ENCODE assay signal across 14 cellular contexts in the genomic region with DNA sequence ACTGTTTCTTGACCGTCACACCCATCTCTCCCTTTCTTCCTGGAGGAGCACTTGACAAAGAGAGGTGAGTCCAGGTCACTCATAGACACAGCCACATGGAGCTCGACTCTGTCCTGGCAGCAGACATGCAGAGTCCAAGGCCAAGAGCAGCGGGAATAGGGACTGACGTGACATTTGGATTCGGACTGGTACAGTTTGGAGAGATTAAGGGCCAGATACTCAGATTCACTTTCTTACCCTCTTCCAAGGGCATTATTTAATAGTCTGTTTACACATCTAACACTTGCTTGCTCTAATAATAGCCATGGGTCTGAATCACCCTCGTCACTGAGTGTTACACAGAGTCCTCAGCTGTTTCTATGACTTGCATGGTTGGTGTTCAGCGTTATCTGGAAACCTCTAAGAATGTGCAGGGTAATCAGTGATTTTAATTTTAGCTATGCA. TPM values are rescaled to one million over a fixed set of nuclear protein-coding genes. Genes with fewer than 3 reads are reported as not detected.
DNase-seq lines count a peak whose midpoint lies in the region; ATAC-seq, FAIRE-seq and TF ChIP-seq lines count a peak whose summit lies in the region.
"Had no signal": no experiment of that assay in that cellular context is flagged by ENCODE, and none has a peak within 500 bp of the region (broad histone marks: within the 10 kb centered on the region; RNA-seq: fewer than 3 reads in every experiment).

No MANE protein-coding gene starts in this region.

- no peaks in the 10 kb centered on the region for H4K20me1 ChIP-seq in HCT116 (ENCODE audit: insufficient read depth)

- H3K4me1 ChIP-seq in HCT116 (ENCODE audit: control insufficient read depth in 1 of 2, insufficient read depth in 2 of 2, low read length in 2 of 2) = no peaks in the 10 kb centered on the region
- H3K4me1 ChIP-seq in small intestine (ENCODE audit: control insufficient read depth in 2 of 2, insufficient read depth in 1 of 2, low read depth in 1 of 2, low read length in 1 of 2) = peaks cover 0 to 2% of the 10 kb centered on the region in 2 donors
- H3K4me1 ChIP-seq: prostate gland had no signal

- CTCF ChIA-PET in HCT116 (lab: Charles Lee) = no interaction called here

- H3K36me3 ChIP-seq in HCT116 (ENCODE audit: control insufficient read depth in 1 of 2, insufficient read depth in 2 of 2, low read length in 2 of 2) (no peaks in the 10 kb centered on the region), brain microvascular endothelial cell (replicated peaks) (no peaks in the 10 kb centered on the region), small intestine (ENCODE audit: control insufficient read depth in 2 of 2, insufficient read depth in 2 of 2, low read length in 2 of 2) (no peaks in the 10 kb centered on the region)
- H3K36me3 ChIP-seq: prostate gland had no signal

- in situ Hi-C loops in brain microvascular endothelial cell (cut with HindIII; ENCODE audit: low pct_ligation_motif_present, low sequenced_read_pairs) (no loop called here), G401 (cut with HindIII; ENCODE audit: low sequenced_read_pairs) (no loop called here)

- no peak overlapping the region for H3K9ac ChIP-seq in HCT116 (ENCODE audit: low read length)

- RAD21 ChIA-PET in HCT116 (lab: Charles Lee; ENCODE audit: low non-redundant PET in 1 of 2, low total read pairs in 2 of 2, uncharacterized antibody in 2 of 2, unreplicated experiment in 2 of 2) = no interaction called here

- no peaks in the 10 kb centered on the region for H3K9me2 ChIP-seq in HCT116 (ENCODE audit: insufficient read depth)

- H3K9me3 ChIP-seq in HCT116 (ENCODE audit: control insufficient read depth in 1 of 2, insufficient read depth in 1 of 2, low read depth in 1 of 2, low read length in 2 of 2) (no peaks in the 10 kb centered on the region), small intestine (ENCODE audit: control insufficient read depth, low read depth) (no peaks in the 10 kb centered on the region)
- H3K9me3 ChIP-seq: prostate gland had no signal

- no TSS peak for BruUV-seq in HCT116 (replicated peaks; lab: Mats Ljungman, UMichigan)

- H3K27me3 ChIP-seq in HCT116 (ENCODE audit: insufficient read depth, low read length) = no peaks in the 10 kb centered on the region
- H3K27me3 ChIP-seq in brain microvascular endothelial cell (replicated peaks) = no peaks in the 10 kb centered on the region
- H3K27me3 ChIP-seq in small intestine (ENCODE audit: control insufficient read depth in 2 of 2, insufficient read depth in 2 of 2, low read length in 2 of 2) = no peaks in the 10 kb centered on the region

- WGBS in small intestine, 3 donors = 58 to 76% (median 67%) methylated on average over 7 of the region's 7 CpGs

- H3K79me2 ChIP-seq in HCT116 (ENCODE audit: insufficient read depth, low read length) = no peaks in the 10 kb centered on the region

- H3K4me2 ChIP-seq in HCT116 (ENCODE audit: low read length) = no peak overlapping the region

- TF ChIP-seq POLR2A in HCT116 (IDR thresholded peaks at IDR 0.05; ENCODE audit: borderline replicate concordance, extremely low read depth, insufficient read depth, insufficient read length) = no peak

- H3K4me3 ChIP-seq in HCT116 (replicated peaks in 1 of 2; ENCODE audit: low read depth in 1 of 2, low read length in 2 of 2) (no peak overlapping the region), brain microvascular endothelial cell (ENCODE audit: low read depth, low read length) (no peak overlapping the region), small intestine (ENCODE audit: low read depth in 1 of 2, low read length in 2 of 2) (no peak overlapping the region)
- H3K4me3 ChIP-seq: prostate gland had no signal

- no peak for TF ChIP-seq RAD21 in HCT116 (IDR thresholded peaks at IDR 0.05; ENCODE audit: low read depth)

- H3K27ac ChIP-seq in HCT116 (ENCODE audit: low read depth, low read length) = no peak overlapping the region
- peak overlapping the region; percentile 70 for H3K27ac ChIP-seq in brain microvascular endothelial cell
- no peak overlapping the region for H3K27ac ChIP-seq in small intestine (ENCODE audit: low read depth in 1 of 2, low read length in 1 of 2)
- H3K27ac ChIP-seq: prostate gland had no signal

- H2AFZ ChIP-seq in HCT116 (ENCODE audit: low read depth, low read length, poor library complexity, severe bottlenecking) = peak overlapping the region; percentile 9

- TF ChIP-seq CTCF in HCT116 (IDR thresholded peaks at IDR 0.05 in 2 of 3, conservative IDR thresholded peaks at IDR 0.05 in 1 of 3; ENCODE audit: borderline replicate concordance in 1 of 3, insufficient read depth in 1 of 3, low read depth in 2 of 3, low read length in 2 of 3) (no peak), brain microvascular endothelial cell (IDR thresholded peaks at IDR 0.05; ENCODE audit: low read depth, low read length, missing control alignments) (no peak)

- no peak for ATAC-seq in HCT116

- intact Hi-C loops in HCT116 (cut with micrococcal nuclease) = no loop called here

- POLR2A ChIA-PET in HCT116 (lab: Charles Lee) = no interaction called here

- DNase-seq in HCT116 (ENCODE audit: low read depth, low spot score) (no peak), brain microvascular endothelial cell (peak; percentile 91), hepatic stellate cell (ENCODE audit: low spot score) (peak; percentile 58), small intestine (peak; percentile 23), G401 (ENCODE audit: low spot score) (no peak), activated gamma-delta T cell (lab: John Stamatoyannopoulos, UW) (no peak), AML-193 (lab: John Stamatoyannopoulos, UW) (no peak), NCI-H2196 treated with DMSO at 0.1 percent for 48 hours (lab: John Stamatoyannopoulos, UW; ENCODE audit: unreplicated experiment) (no peak)
- DNase-seq: activated CD8-positive, alpha-beta memory T cell treated with anti-CD3 and anti-CD28 coated beads for 24 hours; amniotic stem cell; Calu3; erythroblast; NCI-H1694 treated with DMSO at 0.1 percent for 48 hours had no signal

- FAIRE-seq in small intestine (lab: Jason Lieb, UNC) = no peak

TF ChIP-seq in HCT116, 20 proteins besides CTCF, POLR2A, EP300 and RAD21:
- TF ChIP-seq FOSL1 (IDR thresholded peaks at IDR 0.05; ENCODE audit: low read depth) = no peak
TF ChIP-seq in HCT116: peak in this region for 0.

RNA-seq across cellular contexts. Expression of a gene that starts 39.2 kb away (rescaled TPM):
- total RNA-seq in HCT116 (2021; ENCODE audit: unreplicated experiment) = 5.7 TPM
- polyA plus RNA-seq in HCT116 (2012) = 3.0 and 3.4 TPM in 2 replicates
- 1 to 10 TPM; 4.5 to 6.2 (median 4.6) TPM for polyA plus RNA-seq in small intestine
- 1.5 and 3.0 TPM in 2 replicates for total RNA-seq in G401 (2014; rRNA removed; shearing (Covaris generic))

RNA-seq across cellular contexts. Expression of a gene that starts 55.1 kb away (rescaled TPM):
- not detected for total RNA-seq in HCT116 (2021; ENCODE audit: unreplicated experiment)
- polyA plus RNA-seq in HCT116 (2012) = not detected in 2 replicates
- under 1 TPM in 1 of 3 donors, not detected in 2; 0.07 TPM for polyA plus RNA-seq in small intestine
- not detected in 2 replicates for total RNA-seq in G401 (2014; rRNA removed; shearing (Covaris generic))

Comparison
In these comparisons a context has a peak if more than half of its experiments do, and no peak if none do; other contexts are left out.
1. DNase-seq: peak in brain microvascular endothelial cell (single experiment), hepatic stellate cell (single experiment) and small intestine (single experiment); none in HCT116 (single experiment), G401 (single experiment), activated gamma-delta T cell (single experiment), AML-193 (0 of 2) and NCI-H2196 treated with DMSO at 0.1 percent for 48 hours (single experiment).